In genomic region chr2:127103243-127104165, GRCh38 we compare ENCODE assay signal across 15 cellular contexts. TPM values are rescaled to one million over a fixed set of nuclear protein-coding genes. Genes with fewer than 3 reads are reported as not detected.
DNase-seq lines count a peak whose midpoint lies in the region; ATAC-seq and TF ChIP-seq lines count a peak whose summit lies in the region.
"Had no signal": no experiment of that assay in that cellular context is flagged by ENCODE, and none has a peak within 500 bp of the region (broad histone marks: within the 10 kb centered on the region; RNA-seq: fewer than 3 reads in every experiment).

No MANE protein-coding gene starts in this region.

- TF ChIP-seq CTCF in coronary artery (IDR thresholded peaks at IDR 0.05), result no peak
- TF ChIP-seq CTCF in mesothelial cell of epicardium (IDR thresholded peaks at IDR 0.05; ENCODE audit: unreplicated experiment), result no peak
- no peak for TF ChIP-seq CTCF in colonic mucosa (IDR thresholded peaks at IDR 0.05)

- H3K9me3 Mint-ChIP-seq in mesothelial cell of epicardium, result no peaks in the 10 kb centered on the region
- no peaks in the 10 kb centered on the region for H3K9me3 Mint-ChIP-seq in activated naive CD4-positive, alpha-beta T cell treated with anti-CD3 and anti-CD28 coated beads, Interleukin-2, amount 10 ng/mL, durations not matched to agents 7 days and 5 days
- H3K9me3 Mint-ChIP-seq: CD4-positive, alpha-beta memory T cell had no signal

- no peaks in the 10 kb centered on the region for H3K36me3 Mint-ChIP-seq in mesothelial cell of epicardium
- no peaks in the 10 kb centered on the region for H3K36me3 Mint-ChIP-seq in activated naive CD4-positive, alpha-beta T cell treated with anti-CD3 and anti-CD28 coated beads, Interleukin-2, amount 10 ng/mL, durations not matched to agents 7 days and 5 days

- no peak overlapping the region for H3K27ac ChIP-seq in coronary artery
- H3K27ac ChIP-seq in skeletal muscle tissue (ENCODE audit: low read depth, low read length), result peak overlapping the region; percentile 93
- H3K27ac ChIP-seq in colonic mucosa, result no peak overlapping the region
- H3K27ac ChIP-seq: pancreas had no signal

- no peak overlapping the region for H3K4me3 Mint-ChIP-seq in mesothelial cell of epicardium
- no peak overlapping the region for H3K4me3 Mint-ChIP-seq in activated naive CD4-positive, alpha-beta T cell treated with anti-CD3 and anti-CD28 coated beads, Interleukin-2, amount 10 ng/mL, durations not matched to agents 7 days and 5 days

- peak overlapping the region; percentile 56 for H3K27ac Mint-ChIP-seq in mesothelial cell of epicardium
- H3K27ac Mint-ChIP-seq in activated naive CD4-positive, alpha-beta T cell treated with anti-CD3 and anti-CD28 coated beads, Interleukin-2, amount 10 ng/mL, durations not matched to agents 7 days and 5 days, result no peak overlapping the region

- H3K36me3 ChIP-seq in skeletal muscle tissue (ENCODE audit: control insufficient read depth in 3 of 3, insufficient read depth in 3 of 3, low read length in 3 of 3), result peaks cover 0 to 17% (median 4%) of the 10 kb centered on the region in 3 donors
- no peaks in the 10 kb centered on the region for H3K36me3 ChIP-seq in colonic mucosa
- H3K36me3 ChIP-seq: pancreas had no signal

- peak; percentile 34 for DNase-seq in LHCN-M2 (ENCODE audit: low read depth)
- DNase-seq in coronary artery (ENCODE audit: low spot score), result peak; percentile 69
- no peak for DNase-seq in mesothelial cell of epicardium (ENCODE audit: low spot score in 2 of 2, unreplicated experiment in 2 of 2)
- no peak for DNase-seq in activated naive CD4-positive, alpha-beta T cell treated with anti-CD3 and anti-CD28 coated beads, Interleukin-2, amount 10 ng/mL, durations not matched to agents 7 days and 5 days
- no peak for DNase-seq in colonic mucosa
- DNase-seq: activated CD4-positive, alpha-beta T cell treated with anti-CD3 and anti-CD28 coated beads, Interleukin-2, amount 50 U/mL, for 4 hours; activated naive CD4-positive, alpha-beta T cell treated with Interleukin-2 at 50 U/mL for 16 hours; CD4-positive, alpha-beta memory T cell; GDM1; OCI-M1; T-helper 17 cell had no signal

- no peaks in the 10 kb centered on the region for H3K27me3 Mint-ChIP-seq in mesothelial cell of epicardium (ENCODE audit: low read depth)
- H3K27me3 Mint-ChIP-seq in activated naive CD4-positive, alpha-beta T cell treated with anti-CD3 and anti-CD28 coated beads, Interleukin-2, amount 10 ng/mL, durations not matched to agents 7 days and 5 days, result peaks cover 77% of the 10 kb centered on the region

- intact Hi-C loops in colonic mucosa (cut with DNase I), result no loop called here

- H3K9ac ChIP-seq in skeletal muscle tissue (ENCODE audit: low read depth in 1 of 3, low read length in 3 of 3) (peak overlapping the region; percentile 97 to 99 (median 98)), colonic mucosa (ENCODE audit: low read depth in 2 of 2, low read length in 2 of 2) (no peak overlapping the region)

- H3K4me1 ChIP-seq in skeletal muscle tissue (ENCODE audit: control insufficient read depth in 3 of 3, insufficient read depth in 3 of 3, low read length in 3 of 3) (peaks cover 67 to 77% (median 69%) of the 10 kb centered on the region in 3 donors), colonic mucosa (no peaks in the 10 kb centered on the region)

- H3K9me3 ChIP-seq in skeletal muscle tissue (ENCODE audit: control insufficient read depth in 3 of 3, low read length in 3 of 3), result no peaks in the 10 kb centered on the region
- no peaks in the 10 kb centered on the region for H3K9me3 ChIP-seq in colonic mucosa
- H3K9me3 ChIP-seq: pancreas had no signal

- H3K4me3 ChIP-seq in coronary artery, result no peak overlapping the region
- H3K4me3 ChIP-seq in skeletal muscle tissue (ENCODE audit: low read length in 3 of 3), result peak overlapping the region; percentile 83 to 95 (median 93)
- H3K4me3 ChIP-seq in colonic mucosa, result no peak overlapping the region
- H3K4me3 ChIP-seq: pancreas had no signal

- H3K4me1 Mint-ChIP-seq in mesothelial cell of epicardium, result peaks cover 37% of the 10 kb centered on the region
- H3K4me1 Mint-ChIP-seq in activated naive CD4-positive, alpha-beta T cell treated with anti-CD3 and anti-CD28 coated beads, Interleukin-2, amount 10 ng/mL, durations not matched to agents 7 days and 5 days, result peaks cover 10% of the 10 kb centered on the region

- no peak for ATAC-seq in HG02970 (IDR thresholded peaks at IDR 0.05; ENCODE audit: low FRiP score, unreplicated experiment)
- no peak for ATAC-seq in HG02938 (IDR thresholded peaks at IDR 0.05; ENCODE audit: unreplicated experiment)
- ATAC-seq: pancreas, T-helper 17 cell had no signal

- CTCF ChIA-PET in activated naive CD4-positive, alpha-beta T cell treated with anti-CD3 and anti-CD28 coated beads, Interleukin-2, amount 10 ng/mL, durations not matched to agents 7 days and 5 days (lab: Charles Lee), result no interaction called here

- H3K27me3 ChIP-seq in skeletal muscle tissue (ENCODE audit: control insufficient read depth in 3 of 3, insufficient read depth in 3 of 3, low read length in 3 of 3), result no peaks in the 10 kb centered on the region
- H3K27me3 ChIP-seq in colonic mucosa, result no peaks in the 10 kb centered on the region
- H3K27me3 ChIP-seq: pancreas had no signal

RNA-seq across cellular contexts. Expression of gene BIN1, which starts 3.5 kb away (rescaled TPM):
- total RNA-seq in LHCN-M2 (2014; rRNA removed) (139 and 174 TPM in 2 replicates), mesothelial cell of epicardium (45.7 to 47.4 TPM (median 46.2 TPM) in 3 replicates), skeletal muscle tissue (597 TPM), colonic mucosa (10 to 100 TPM; 38.5 to 60.8 TPM)
- polyA plus RNA-seq in LHCN-M2 (2012), result 80.8 TPM

Comparison
In these comparisons a context has a peak if more than half of its experiments do, and no peak if none do; other contexts are left out.
1. DNase-seq: peak in LHCN-M2 (single experiment) and coronary artery (single experiment); none in mesothelial cell of epicardium (0 of 2), activated naive CD4-positive, alpha-beta T cell treated with anti-CD3 and anti-CD28 coated beads, Interleukin-2, amount 10 ng/mL, durations not matched to agents 7 days and 5 days (single experiment) and colonic mucosa (single experiment).
2. H3K4me3 ChIP-seq: peak in skeletal muscle tissue (3 of 3); none in coronary artery (single experiment) and colonic mucosa (single experiment).
3. H3K9ac ChIP-seq: peak in skeletal muscle tissue (3 of 3); none in colonic mucosa (0 of 2).